ENCODE assay signal across 16 cellular contexts in the genomic region with DNA sequence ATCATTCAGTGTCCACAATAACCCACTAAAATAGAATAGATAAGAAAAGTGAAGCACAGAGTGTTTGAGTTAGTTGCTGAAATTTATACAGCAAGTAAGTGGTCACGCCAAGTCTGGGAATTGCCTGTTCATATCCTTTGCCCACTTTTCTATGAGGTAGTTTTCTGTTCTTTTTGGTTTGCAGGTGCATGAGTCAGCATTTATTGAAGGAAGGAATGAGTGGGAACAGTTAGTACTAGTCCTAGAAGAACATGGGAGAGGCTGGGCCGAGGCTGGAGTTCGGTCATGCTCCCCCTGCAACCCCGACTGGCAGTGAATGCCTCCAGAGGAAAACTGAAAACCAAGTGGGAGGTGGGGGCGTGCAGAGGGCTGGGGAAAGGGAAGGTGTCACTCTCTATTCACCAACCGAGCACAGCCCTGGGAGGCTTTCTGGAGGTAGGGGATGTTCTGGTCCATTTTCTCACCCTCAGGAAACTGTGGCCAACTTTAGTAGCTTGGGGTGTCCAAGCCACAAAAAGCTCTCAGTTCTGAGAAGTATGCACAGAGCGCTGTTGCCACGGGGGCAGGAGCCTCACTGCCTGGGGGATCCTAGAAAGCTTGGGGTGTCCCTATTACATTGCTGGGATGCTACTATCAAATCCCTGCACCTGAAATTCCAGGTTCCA. TPM values are rescaled to one million over a fixed set of nuclear protein-coding genes. Genes with fewer than 3 reads are reported as not detected.
A peak's percentile ranks its signal among the peaks of the same experiment; 100 is the strongest.
DNase-seq lines count a peak whose midpoint lies in the region; ATAC-seq and TF ChIP-seq lines count a peak whose summit lies in the region.
"Had no signal": no experiment of that assay in that cellular context is flagged by ENCODE, and none has a peak within 500 bp of the region (broad histone marks: within the 10 kb centered on the region; RNA-seq: fewer than 3 reads in every experiment).

No MANE protein-coding gene starts in this region.

- CTCF ChIA-PET in activated CD4-positive, alpha-beta T cell treated with anti-CD3 and anti-CD28 coated beads for 36 hours (lab: Charles Lee) = interaction anchor here (0.7 kb wide), 1 partner anchor 102 kb away, joined by 3 read pairs; no protein-coding TSS in a partner anchor
- CTCF ChIA-PET in PC-9 (lab: Charles Lee) = no interaction called here

- peaks cover 32% of the 10 kb centered on the region; the same call in 1 of the 2 replicates for H3F3A ChIP-seq in PC-9 (ENCODE audit: insufficient read depth, low read depth)

- H3K27ac Mint-ChIP-seq in activated CD4-positive, alpha-beta T cell treated with anti-CD3 and anti-CD28 coated beads for 36 hours = no peak overlapping the region
- H3K27ac Mint-ChIP-seq in CD14-positive monocyte (no peak overlapping the region), natural killer cell (peak overlapping the region in 1 of 2 donors; percentile 59)
- peak overlapping the region; percentile 55 for H3K27ac Mint-ChIP-seq in activated T-helper 17 cell treated with anti-CD3 and anti-CD28 coated beads, Interleukin-2, amount 50 U/mL, for 72 hours
- H3K27ac Mint-ChIP-seq: HFFc6, IgD-negative memory B cell had no signal

- H3K9me2 ChIP-seq in PC-9 (ENCODE audit: insufficient read depth) = no peaks in the 10 kb centered on the region

- BruUV-seq in PC-9 (replicated peaks; lab: Mats Ljungman, UMichigan) = no TSS peak

- H3K4me3 ChIP-seq in PC-9 = no peak overlapping the region
- H3K4me3 ChIP-seq: BLaER1 had no signal

- peaks cover 7% of the 10 kb centered on the region for H3K9me3 ChIP-seq in PC-9 (ENCODE audit: insufficient read depth, low read depth)

- H3K79me2 ChIP-seq in PC-9 (ENCODE audit: low read depth) = no peaks in the 10 kb centered on the region

- H3K4me2 ChIP-seq in PC-9 = no peak overlapping the region
- H3K4me2 ChIP-seq: BLaER1 had no signal

- H3K27ac ChIP-seq in PC-9 = no peak overlapping the region
- H3K27ac ChIP-seq: BLaER1 had no signal

- H3K9me3 Mint-ChIP-seq in activated CD4-positive, alpha-beta T cell treated with anti-CD3 and anti-CD28 coated beads for 36 hours (ENCODE audit: low read depth) = peaks cover 13% of the 10 kb centered on the region
- H3K9me3 Mint-ChIP-seq in CD14-positive monocyte = peaks cover 0 to 4% (median 0%) of the 10 kb centered on the region in 7 donors
- H3K9me3 Mint-ChIP-seq in activated T-helper 17 cell treated with anti-CD3 and anti-CD28 coated beads, Interleukin-2, amount 50 U/mL, for 72 hours = no peaks in the 10 kb centered on the region
- no peaks in the 10 kb centered on the region for H3K9me3 Mint-ChIP-seq in natural killer cell
- H3K9me3 Mint-ChIP-seq: CD8-positive, alpha-beta memory T cell had no signal

- TF ChIP-seq CTCF in CD14-positive monocyte (IDR thresholded peaks at IDR 0.05) (no peak), natural killer cell (IDR thresholded peaks at IDR 0.05) (no peak), PC-9 (conservative IDR thresholded peaks at IDR 0.05) (no peak)

- no peaks in the 10 kb centered on the region; the same call in 1 of the 2 replicates for H3K36me3 ChIP-seq in PC-9 (ENCODE audit: low read depth)
- H3K36me3 ChIP-seq: BLaER1 had no signal

- POLR2A ChIA-PET in activated CD4-positive, alpha-beta T cell treated with anti-CD3 and anti-CD28 coated beads for 36 hours (lab: Charles Lee) = interaction anchor here (0.5 kb wide), 1 partner anchor 181 kb away, joined by 11 read pairs; no protein-coding TSS in a partner anchor
- POLR2A ChIA-PET in PC-9 (lab: Charles Lee; ENCODE audit: unreplicated experiment) = no interaction called here

- no peaks in the 10 kb centered on the region for H3K27me3 Mint-ChIP-seq in activated CD4-positive, alpha-beta T cell treated with anti-CD3 and anti-CD28 coated beads for 36 hours
- H3K27me3 Mint-ChIP-seq in CD14-positive monocyte (ENCODE audit: low read depth in 3 of 3) (peaks cover 0 to 6% (median 3%) of the 10 kb centered on the region in 3 donors), natural killer cell (ENCODE audit: low read depth in 2 of 2) (no peaks in the 10 kb centered on the region)
- H3K27me3 Mint-ChIP-seq in activated T-helper 17 cell treated with anti-CD3 and anti-CD28 coated beads, Interleukin-2, amount 50 U/mL, for 72 hours = no peaks in the 10 kb centered on the region

- no peaks in the 10 kb centered on the region for H3K27me3 ChIP-seq in PC-9 (ENCODE audit: insufficient read depth, low read depth)
- H3K27me3 ChIP-seq: BLaER1 had no signal

- no peak overlapping the region for H2AFZ ChIP-seq in PC-9

- no peak for DNase-seq in activated CD4-positive, alpha-beta T cell treated with anti-CD3 and anti-CD28 coated beads for 36 hours
- no peak for DNase-seq in activated CD4-positive, alpha-beta T cell treated with anti-CD3 and anti-CD28 coated beads, Interleukin-2, amount 50 U/mL, for 48 hours
- DNase-seq in CD14-positive monocyte (ENCODE audit: low spot score) = peak; percentile 21
- DNase-seq in natural killer cell = no peak
- DNase-seq in PC-9 = no peak
- DNase-seq in putamen (ENCODE audit: low spot score) = no peak
- DNase-seq: 8988T; CD8-positive, alpha-beta memory T cell; HFFc6; NCI-H187; NCI-H526 treated with DMSO at 0.1 percent for 48 hours had no signal

- H4K20me1 ChIP-seq in PC-9 (ENCODE audit: insufficient read depth) = no peaks in the 10 kb centered on the region
- H4K20me1 ChIP-seq: BLaER1 had no signal

- peaks cover 39% of the 10 kb centered on the region for H3K4me1 ChIP-seq in PC-9 (replicated peaks; ENCODE audit: insufficient read depth)
- H3K4me1 ChIP-seq: BLaER1 had no signal

- H3K4me1 Mint-ChIP-seq in activated CD4-positive, alpha-beta T cell treated with anti-CD3 and anti-CD28 coated beads for 36 hours = peaks cover 17% of the 10 kb centered on the region
- H3K4me1 Mint-ChIP-seq in CD14-positive monocyte (peaks cover 47% of the 10 kb centered on the region), natural killer cell (peaks cover 76 to 84% of the 10 kb centered on the region in 2 donors)
- peaks cover 30% of the 10 kb centered on the region for H3K4me1 Mint-ChIP-seq in activated T-helper 17 cell treated with anti-CD3 and anti-CD28 coated beads, Interleukin-2, amount 50 U/mL, for 72 hours

- H3K36me3 Mint-ChIP-seq in activated CD4-positive, alpha-beta T cell treated with anti-CD3 and anti-CD28 coated beads for 36 hours (ENCODE audit: low read depth) = no peaks in the 10 kb centered on the region
- H3K36me3 Mint-ChIP-seq in CD14-positive monocyte (no peaks in the 10 kb centered on the region), natural killer cell (no peaks in the 10 kb centered on the region)
- H3K36me3 Mint-ChIP-seq in activated T-helper 17 cell treated with anti-CD3 and anti-CD28 coated beads, Interleukin-2, amount 50 U/mL, for 72 hours (ENCODE audit: low read depth) = no peaks in the 10 kb centered on the region
- H3K36me3 Mint-ChIP-seq: CD8-positive, alpha-beta memory T cell; IgD-negative memory B cell had no signal

- ATAC-seq in activated CD4-positive, alpha-beta T cell treated with anti-CD3 and anti-CD28 coated beads for 36 hours = peak; percentile 21
- peak; percentile 69 for ATAC-seq in activated T-helper 17 cell treated with anti-CD3 and anti-CD28 coated beads, Interleukin-2, amount 50 U/mL, for 72 hours (replicated peaks)
- ATAC-seq in natural killer cell (peak; percentile 52 to 81 (median 76)), HG03097 (IDR thresholded peaks at IDR 0.05; ENCODE audit: low FRiP score, unreplicated experiment) (no peak)
- ATAC-seq: SK-N-SH treated with all-trans-retinoic acid at 6 μM for 48 hours had no signal

- no peak overlapping the region for H3K4me3 Mint-ChIP-seq in activated CD4-positive, alpha-beta T cell treated with anti-CD3 and anti-CD28 coated beads for 36 hours
- H3K4me3 Mint-ChIP-seq in CD14-positive monocyte = peak overlapping the region in 1 of 2 donors; percentile 23
- H3K4me3 Mint-ChIP-seq in activated T-helper 17 cell treated with anti-CD3 and anti-CD28 coated beads, Interleukin-2, amount 50 U/mL, for 72 hours = no peak overlapping the region
- H3K4me3 Mint-ChIP-seq in natural killer cell = peak overlapping the region; percentile 46
- H3K4me3 Mint-ChIP-seq: HFFc6 had no signal

- intact Hi-C loops in activated CD4-positive, alpha-beta T cell treated with anti-CD3 and anti-CD28 coated beads for 36 hours (cut with DNase I, micrococcal nuclease) = no loop called here
- intact Hi-C loops in CD14-positive monocyte (cut with micrococcal nuclease) (no loop called here), natural killer cell (cut with micrococcal nuclease) (no loop called here), PC-9 (cut with micrococcal nuclease; ENCODE audit: unreplicated experiment) (loop anchor here (10.0 kb wide), 1 partner anchor 321 kb away; a partner anchor contains a TSS)

RNA-seq across cellular contexts. Expression of a gene that starts 41.4 kb away (rescaled TPM):
- total RNA-seq in activated CD4-positive, alpha-beta T cell treated with anti-CD3 and anti-CD28 coated beads for 36 hours = 100 to 1,000 TPM; 135 to 225 TPM
- 10 to 100 TPM; 24.8 to 28.6 TPM for polyA plus RNA-seq in CD14-positive monocyte
- 100 to 1,000 TPM in 1 of 2 donors, 10 to 100 TPM in 1; 90.9 to 214 TPM for total RNA-seq in activated T-helper 17 cell treated with anti-CD3 and anti-CD28 coated beads, Interleukin-2, amount 50 U/mL, for 72 hours
- 100 to 1,000 TPM; 414 to 531 (median 455) TPM for total RNA-seq in natural killer cell
- 46.0 and 60.0 TPM in 2 replicates for total RNA-seq in PC-9 (2021)
